In the genomic region with DNA sequence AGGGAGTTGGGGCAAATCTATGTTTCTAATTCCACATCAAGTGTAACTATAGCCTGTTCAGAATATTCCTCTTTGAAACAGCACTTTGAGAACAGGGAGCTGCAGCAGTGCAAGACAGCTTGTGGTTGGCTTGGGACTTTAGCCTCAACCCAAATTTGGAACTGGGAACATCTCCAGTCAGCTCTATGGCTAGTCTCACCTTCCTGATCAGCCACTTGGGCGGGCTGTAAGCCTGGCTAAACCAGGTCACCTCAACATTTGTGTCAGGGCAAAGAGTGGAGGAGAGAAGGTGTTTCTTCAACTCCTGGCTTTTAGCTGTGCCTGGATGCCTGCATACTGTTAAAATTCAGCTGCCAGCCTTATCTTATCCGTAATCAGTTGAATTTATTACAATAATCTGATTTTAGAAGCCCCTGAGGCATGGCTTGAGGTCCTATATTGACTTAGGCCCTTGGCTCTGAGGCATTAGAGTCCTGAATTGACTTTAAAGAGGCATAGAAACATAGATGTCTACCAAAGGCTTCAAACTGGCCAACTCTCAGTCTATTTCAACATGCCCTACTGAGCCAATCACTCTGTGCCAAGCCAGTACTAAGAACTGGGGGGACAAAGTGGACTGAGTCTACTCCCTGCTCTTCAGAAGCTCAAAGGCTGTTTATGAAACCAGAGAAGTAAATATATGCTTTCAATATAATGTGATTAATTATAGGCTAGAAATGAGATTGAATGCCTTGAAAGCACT, we compare ENCODE assay signal across 27 cellular contexts. TPM values are rescaled to one million over a fixed set of nuclear protein-coding genes. Genes with fewer than 3 reads are reported as not detected.
"Had no signal": no experiment of that assay in that cellular context is flagged by ENCODE, and none has a peak within 500 bp of the region (broad histone marks: within the 10 kb centered on the region; RNA-seq: fewer than 3 reads in every experiment).

No MANE protein-coding gene starts in this region.

- H3K27ac Mint-ChIP-seq: dendritic cell treated with granulocyte-macrophage colony-stimulating factor and Interleukin-4, amounts not matched to agents 40 ng/mL and 50 ng/mL, for 4 days; endodermal cell; immature natural killer cell; naive thymus-derived CD8-positive, alpha-beta T cell; stimulated activated effector memory CD8-positive, alpha-beta T cell treated with anti-CD3 and anti-CD28 coated beads, Interleukin-12 subunit alpha, Interleukin-12 subunit beta, amount 100 ng/mL, for 72 hours had no signal

- ATAC-seq: foreskin keratinocyte; gastroesophageal sphincter; heart right ventricle; left colon; naive thymus-derived CD8-positive, alpha-beta T cell; stimulated activated effector memory CD8-positive, alpha-beta T cell treated with anti-CD3 and anti-CD28 coated beads, Interleukin-12 subunit alpha, Interleukin-12 subunit beta, amount 100 ng/mL, for 72 hours had no signal

- H3K27me3 ChIP-seq: colonic mucosa, esophagus muscularis mucosa, foreskin keratinocyte, gastroesophageal sphincter, pancreas, sigmoid colon, stomach, thyroid gland, vagina had no signal

- H3K36me3 Mint-ChIP-seq: immature natural killer cell; naive thymus-derived CD8-positive, alpha-beta T cell; stimulated activated effector memory CD8-positive, alpha-beta T cell treated with anti-CD3 and anti-CD28 coated beads, Interleukin-12 subunit alpha, Interleukin-12 subunit beta, amount 100 ng/mL, for 72 hours had no signal

- H3K4me3 Mint-ChIP-seq: dendritic cell treated with granulocyte-macrophage colony-stimulating factor and Interleukin-4, amounts not matched to agents 40 ng/mL and 50 ng/mL, for 4 days; endodermal cell; immature natural killer cell; naive thymus-derived CD8-positive, alpha-beta T cell; stimulated activated effector memory CD8-positive, alpha-beta T cell treated with anti-CD3 and anti-CD28 coated beads, Interleukin-12 subunit alpha, Interleukin-12 subunit beta, amount 100 ng/mL, for 72 hours had no signal

- H3K36me3 ChIP-seq: colonic mucosa, esophagus muscularis mucosa, gastroesophageal sphincter, heart right ventricle, pancreas, sigmoid colon, stomach, thyroid gland, vagina had no signal

- H3K4me1 ChIP-seq: colonic mucosa, esophagus muscularis mucosa, foreskin keratinocyte, gastroesophageal sphincter, pancreas, sigmoid colon, vagina had no signal

- H3K27ac ChIP-seq: colonic mucosa, epithelial cell of prostate, esophagus muscularis mucosa, foreskin keratinocyte, gastroesophageal sphincter, heart right ventricle, pancreas, sigmoid colon, stomach, vagina had no signal

- H3K9me3 ChIP-seq: colonic mucosa, esophagus muscularis mucosa, gastroesophageal sphincter, heart right ventricle, pancreas, sigmoid colon, stomach, thyroid gland, vagina had no signal

- H3K27me3 Mint-ChIP-seq: dendritic cell treated with granulocyte-macrophage colony-stimulating factor and Interleukin-4, amounts not matched to agents 40 ng/mL and 50 ng/mL, for 4 days; naive thymus-derived CD8-positive, alpha-beta T cell had no signal

- H3K4me3 ChIP-seq: colonic mucosa, esophagus muscularis mucosa, gastroesophageal sphincter, heart right ventricle, pancreas, sigmoid colon, stomach, thyroid gland, vagina had no signal

- H3K4me1 Mint-ChIP-seq: endodermal cell; immature natural killer cell; naive thymus-derived CD8-positive, alpha-beta T cell; stimulated activated effector memory CD8-positive, alpha-beta T cell treated with anti-CD3 and anti-CD28 coated beads, Interleukin-12 subunit alpha, Interleukin-12 subunit beta, amount 100 ng/mL, for 72 hours had no signal

- H3K9me3 Mint-ChIP-seq: dendritic cell treated with granulocyte-macrophage colony-stimulating factor and Interleukin-4, amounts not matched to agents 40 ng/mL and 50 ng/mL, for 4 days; immature natural killer cell had no signal

- DNase-seq: colonic mucosa; effector CD8-positive, alpha-beta T cell; endodermal cell; foreskin keratinocyte; heart right ventricle; hippocampal formation; immature natural killer cell; islet precursor cell; kidney glomerular epithelial cell; left colon; mesenchymal stem cell; midbrain; naive thymus-derived CD8-positive, alpha-beta T cell; occipital lobe; pancreas; sigmoid colon; stimulated activated CD4-positive, alpha-beta T cell treated with anti-CD3 and anti-CD28 coated beads, Interleukin-2, amount 100 ng/mL, for 24 hours; stimulated activated CD4-positive, alpha-beta T cell treated with anti-CD3 and anti-CD28 coated beads, Interleukin-4, amount 100 ng/mL, for 24 hours; stimulated activated naive CD4-positive, alpha-beta T cell treated with Interleukin-2 at 50 U/mL for 16 hours; stomach had no signal

RNA-seq across cellular contexts. Expression of a gene that starts 18.7 kb away (rescaled TPM):
- total RNA-seq: naive thymus-derived CD8-positive, alpha-beta T cell had no signal
- polyA plus RNA-seq: foreskin keratinocyte; naive thymus-derived CD8-positive, alpha-beta T cell had no signal
